Comparison of ENCODE assay signal across 34 cellular contexts in genomic region chr2:81163583-81163982, GRCh38.
"Had no signal": no experiment of that assay in that cellular context is flagged by ENCODE, and none has a peak within 500 bp of the region (broad histone marks: within the 10 kb centered on the region; RNA-seq: fewer than 3 reads in every experiment).

No MANE protein-coding gene starts in this region.

- H3K4me3 ChIP-seq: MG63 had no signal

- H3K27me3 ChIP-seq: MG63 had no signal

- DNase-seq: Karpas-422, Kasumi-1, MG63, MM.1S, MV-4-11, NCI-H1048, NCI-H1092, NCI-H1092 treated with DMSO at 0.1 percent for 48 hours, NCI-H1105, NCI-H1105 treated with DMSO at 0.1 percent for 48 hours, NCI-H1417, NCI-H1417 treated with DMSO at 0.1 percent for 48 hours, NCI-H1436, NCI-H1436 treated with DMSO at 0.1 percent for 48 hours, NCI-H146, NCI-H1694, NCI-H1694 treated with DMSO at 0.1 percent for 48 hours, NCI-H187, NCI-H187 treated with DMSO at 0.1 percent for 48 hours, NCI-H1930, NCI-H2029, NCI-H2029 treated with DMSO at 0.1 percent for 48 hours, NCI-H2081, NCI-H2081 treated with DMSO at 0.1 percent for 48 hours, NCI-H2107, NCI-H2171, NCI-H2171 treated with DMSO at 0.1 percent for 48 hours, NCI-H2227 treated with DMSO at 0.1 percent for 48 hours, NCI-H226, NCI-H345, NCI-H446, NCI-H446 treated with DMSO at 0.1 percent for 48 hours, NCI-H510A, NCI-H510A treated with DMSO at 0.1 percent for 48 hours had no signal

- H3K9me3 ChIP-seq: MG63 had no signal

- H3K36me3 ChIP-seq: MG63 had no signal
